19 cellular contexts compared by ENCODE assay signal in the genomic region with DNA sequence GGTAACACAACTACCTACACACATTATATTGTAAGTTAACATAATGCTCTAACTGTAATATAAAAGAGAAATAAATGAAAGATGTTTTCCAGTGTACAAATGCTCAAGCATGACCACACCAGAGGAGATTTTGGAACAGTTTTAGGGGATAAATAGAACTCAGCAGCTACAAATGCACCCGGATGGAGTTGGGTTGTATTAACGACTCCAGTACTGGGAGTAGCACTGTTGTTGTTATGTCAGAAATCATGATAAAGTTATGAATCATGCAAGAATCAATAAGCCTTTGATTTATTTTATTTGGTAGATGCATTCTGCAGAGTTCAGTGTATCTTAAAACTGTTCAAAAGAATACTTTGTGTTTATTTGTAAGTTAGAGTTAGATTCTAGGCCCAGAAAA.
"Had no signal": no experiment of that assay in that cellular context is flagged by ENCODE, and none has a peak within 500 bp of the region (broad histone marks: within the 10 kb centered on the region; RNA-seq: fewer than 3 reads in every experiment).

No MANE protein-coding gene starts in this region.

- H3K9me3 ChIP-seq: colonic mucosa, esophagus squamous epithelium, heart left ventricle had no signal

- H3K27me3 ChIP-seq: colonic mucosa, esophagus squamous epithelium, heart left ventricle had no signal

- FAIRE-seq: bronchial epithelial cell, islet of Langerhans had no signal

- H3K4me3 ChIP-seq: colonic mucosa, esophagus squamous epithelium, heart left ventricle, skin epidermis had no signal

- DNase-seq: activated B cell treated with CpG ODN at 0.5 μM for 24 hours; activated CD4-positive, alpha-beta memory T cell treated with anti-CD3 and anti-CD28 coated beads for 36 hours; activated CD4-positive, alpha-beta T cell treated with anti-CD3 and anti-CD28 coated beads for 4 hours; activated effector memory CD4-positive, alpha-beta T cell treated with Interleukin-2 at 50 U/mL for 16 hours; activated naive CD4-positive, alpha-beta T cell treated with anti-CD3 and anti-CD28 coated beads for 36 hours; activated naive CD8-positive, alpha-beta T cell treated with anti-CD3 and anti-CD28 coated beads, Interleukin-2, amount 10 ng/mL, durations not matched to agents 7 days and 5 days; activated T-cell treated with anti-CD3 and anti-CD28 coated beads, Interleukin-2, amount 50 U/mL, for 72 hours; amniotic stem cell; colonic mucosa; esophagus squamous epithelium; heart left ventricle; nucleus accumbens; stimulated activated CD4-positive, alpha-beta T cell treated with anti-CD3 and anti-CD28 coated beads, Interleukin-1b, Interleukin-23, amount 100 ng/mL, for 48 hours; stimulated activated naive CD8-positive, alpha-beta T cell treated with anti-CD3 and anti-CD28 coated beads, Interleukin-15, amount 100 ng/mL, for 72 hours; T1000 had no signal

- ATAC-seq: activated T-cell treated with anti-CD3 and anti-CD28 coated beads, Interleukin-2, amount 50 U/mL, for 72 hours; heart left ventricle; stimulated activated effector memory CD8-positive, alpha-beta T cell treated with anti-CD3 and anti-CD28 coated beads, Interleukin-12 subunit alpha, Interleukin-12 subunit beta, amount 100 ng/mL, for 72 hours; stimulated activated naive CD8-positive, alpha-beta T cell treated with anti-CD3 and anti-CD28 coated beads, Interleukin-15, amount 100 ng/mL, for 72 hours had no signal

- H3K27ac ChIP-seq: colonic mucosa had no signal

- H3K4me1 ChIP-seq: colonic mucosa had no signal

- H3K36me3 ChIP-seq: colonic mucosa had no signal
